In genomic region chr4:27050731-27051130, GRCh38 we compare ENCODE assay signal across 20 cellular contexts.
DNase-seq lines count a peak whose midpoint lies in the region; ATAC-seq and TF ChIP-seq lines count a peak whose summit lies in the region.
"Had no signal": no experiment of that assay in that cellular context is flagged by ENCODE, and none has a peak within 500 bp of the region (broad histone marks: within the 10 kb centered on the region; RNA-seq: fewer than 3 reads in every experiment).

No MANE protein-coding gene starts in this region.

- POLR2A ChIA-PET in activated CD8-positive, alpha-beta T cell treated with anti-CD3 and anti-CD28 coated beads, Interleukin-2, amount 10 ng/mL, durations not matched to agents 7 days and 5 days (lab: Charles Lee): no interaction called here

- H3K4me1 Mint-ChIP-seq in activated CD8-positive, alpha-beta T cell treated with anti-CD3 and anti-CD28 coated beads, Interleukin-2, amount 10 ng/mL, durations not matched to agents 7 days and 5 days (ENCODE audit: low read depth): peaks cover 3% of the 10 kb centered on the region

- H3K36me3 ChIP-seq in mucosa of descending colon (ENCODE audit: low read depth): no peaks in the 10 kb centered on the region

- no peaks in the 10 kb centered on the region for H3K9me3 ChIP-seq in mucosa of descending colon
- H3K9me3 ChIP-seq: A549, Caco-2 had no signal

- DNase-seq in HT-29 (ENCODE audit: low spot score) (peak; percentile 68), foreskin keratinocyte (no peak), mucosa of descending colon (no peak), ureter (ENCODE audit: low spot score) (peak; percentile 12), NCI-H2107 (lab: John Stamatoyannopoulos, UW) (no peak), iPS-NIHi7 (ENCODE audit: extremely low spot score) (no peak)
- no peak for DNase-seq in activated CD8-positive, alpha-beta T cell treated with anti-CD3 and anti-CD28 coated beads, Interleukin-2, amount 10 ng/mL, durations not matched to agents 7 days and 5 days
- DNase-seq: AML-193; Caco-2; CD4-positive, alpha-beta T cell; DMS153; DMS79; GDM1; H7 had no signal

- no peaks in the 10 kb centered on the region for H3K4me1 ChIP-seq in foreskin keratinocyte
- no peaks in the 10 kb centered on the region for H3K4me1 ChIP-seq in mucosa of descending colon (ENCODE audit: low read depth)
- H3K4me1 ChIP-seq: A549, Caco-2 had no signal

- no peaks in the 10 kb centered on the region for H3K9me3 Mint-ChIP-seq in activated CD8-positive, alpha-beta T cell treated with anti-CD3 and anti-CD28 coated beads, Interleukin-2, amount 10 ng/mL, durations not matched to agents 7 days and 5 days (ENCODE audit: insufficient read depth)
- H3K9me3 Mint-ChIP-seq: CD4-positive, alpha-beta T cell; GM23338 had no signal

- CTCF ChIA-PET in activated CD8-positive, alpha-beta T cell treated with anti-CD3 and anti-CD28 coated beads, Interleukin-2, amount 10 ng/mL, durations not matched to agents 7 days and 5 days (lab: Charles Lee): no interaction called here

- H3K4me3 ChIP-seq in mucosa of descending colon: no peak overlapping the region
- H3K4me3 ChIP-seq: A549, GM23338 had no signal

- intact Hi-C loops in mucosa of descending colon (cut with DNase I, micrococcal nuclease): loop anchor here in 1 of 2 donors (10.0 kb wide), 1 partner anchor 74 kb away; no protein-coding TSS in a partner anchor

- H3K36me3 Mint-ChIP-seq in activated CD8-positive, alpha-beta T cell treated with anti-CD3 and anti-CD28 coated beads, Interleukin-2, amount 10 ng/mL, durations not matched to agents 7 days and 5 days (ENCODE audit: low read depth): no peaks in the 10 kb centered on the region

- no peak overlapping the region for H3K27ac ChIP-seq in foreskin keratinocyte
- H3K27ac ChIP-seq: 22Rv1, A549, C4-2B had no signal

- TF ChIP-seq CTCF in foreskin keratinocyte (conservative IDR thresholded peaks at IDR 0.05) (no peak), mucosa of descending colon (IDR thresholded peaks at IDR 0.05) (no peak)

- H3K4me3 Mint-ChIP-seq in activated CD8-positive, alpha-beta T cell treated with anti-CD3 and anti-CD28 coated beads, Interleukin-2, amount 10 ng/mL, durations not matched to agents 7 days and 5 days: no peak overlapping the region
- H3K4me3 Mint-ChIP-seq: CD4-positive, alpha-beta T cell; GM23338 had no signal

- peaks cover 22% of the 10 kb centered on the region for H3K27me3 Mint-ChIP-seq in activated CD8-positive, alpha-beta T cell treated with anti-CD3 and anti-CD28 coated beads, Interleukin-2, amount 10 ng/mL, durations not matched to agents 7 days and 5 days (ENCODE audit: low read depth)

- no peaks in the 10 kb centered on the region for H3K27me3 ChIP-seq in foreskin keratinocyte

- H3K27ac Mint-ChIP-seq in activated CD8-positive, alpha-beta T cell treated with anti-CD3 and anti-CD28 coated beads, Interleukin-2, amount 10 ng/mL, durations not matched to agents 7 days and 5 days: no peak overlapping the region
- H3K27ac Mint-ChIP-seq: CD4-positive, alpha-beta T cell; GM23338 had no signal

- peak; percentile 19 for ATAC-seq in foreskin keratinocyte
- ATAC-seq in mucosa of descending colon: peak; percentile 21
- ATAC-seq in activated CD8-positive, alpha-beta T cell treated with anti-CD3 and anti-CD28 coated beads, Interleukin-2, amount 10 ng/mL, durations not matched to agents 7 days and 5 days: no peak
- ATAC-seq: A549, GM23338, HCT116, HepG2 had no signal

Comparison
In these comparisons a context has a peak if more than half of its experiments do, and no peak if none do; other contexts are left out.
1. DNase-seq: peak in HT-29 (single experiment) and ureter (single experiment); none in foreskin keratinocyte (0 of 2), mucosa of descending colon (0 of 3), activated CD8-positive, alpha-beta T cell treated with anti-CD3 and anti-CD28 coated beads, Interleukin-2, amount 10 ng/mL, durations not matched to agents 7 days and 5 days (single experiment), NCI-H2107 (single experiment) and iPS-NIHi7 (single experiment).